Comparison of ENCODE assay signal across 12 cellular contexts in genomic region chr11:118084247-118084646, GRCh38. TPM values are rescaled to one million over a fixed set of nuclear protein-coding genes. Genes with fewer than 3 reads are reported as not detected.
DNase-seq lines count a peak whose midpoint lies in the region; FAIRE-seq and TF ChIP-seq lines count a peak whose summit lies in the region.
"Had no signal": no experiment of that assay in that cellular context is flagged by ENCODE, and none has a peak within 500 bp of the region (broad histone marks: within the 10 kb centered on the region; RNA-seq: fewer than 3 reads in every experiment).

No MANE protein-coding gene starts in this region.

- H4K20me1 ChIP-seq in H1 (replicated peaks in 1 of 2; ENCODE audit: control insufficient read depth in 1 of 2, insufficient read depth in 2 of 2, low read length in 2 of 2): no peaks in the 10 kb centered on the region

- H3K4ac ChIP-seq in H1 (replicated peaks; ENCODE audit: insufficient read length, low read depth, low read length): no peak overlapping the region

- peak; percentile 48 for DNase-seq in Ammon's horn (ENCODE audit: low spot score)
- DNase-seq in NB4 (ENCODE audit: low read depth): peak; percentile 95
- no peak for DNase-seq in H1 (ENCODE audit: low read depth in 1 of 2, low spot score in 2 of 2)
- DNase-seq in midbrain (lab: John Stamatoyannopoulos, UW): peak; percentile 16
- DNase-seq in activated CD4-positive, CD25-positive, alpha-beta regulatory T cell treated with anti-CD3 and anti-CD28 coated beads, Interleukin-2, amount 50 U/mL, for 72 hours: no peak
- DNase-seq in NK-92 treated with Interleukin-12 subunit alpha and Interleukin-12 subunit beta, amount 100 ng/mL, for 24 hours (lab: John Stamatoyannopoulos, UW): no peak
- no peak for DNase-seq in activated CD4-positive, alpha-beta T cell treated with anti-CD3 and anti-CD28 coated beads, Interleukin-2, amount 50 U/mL, for 1 hour
- DNase-seq in AG08395 (ENCODE audit: low spot score): no peak
- DNase-seq: glutamatergic neuron; naive thymus-derived CD8-positive, alpha-beta T cell had no signal

- H3K18ac ChIP-seq in H1 (ENCODE audit: extremely low read depth, low read length): no peak overlapping the region

- H3K14ac ChIP-seq in H1 (ENCODE audit: insufficient read length): no peak overlapping the region

- TF ChIP-seq CTCF in NB4 (IDR thresholded peaks at IDR 0.05; ENCODE audit: low read depth, low read length): no peak
- TF ChIP-seq CTCF in H1 (IDR thresholded peaks at IDR 0.05; ENCODE audit: control extremely low read depth in 1 of 3, insufficient read depth in 1 of 3, low read depth in 1 of 3, low read length in 3 of 3): no peak

- H3K9me3 ChIP-seq in H1 (ENCODE audit: insufficient read depth in 2 of 2, low read depth in 1 of 2, low read length in 1 of 2): peaks cover 8 to 21% of the 10 kb centered on the region in 2 experiments; a peak in 3 of 4 replicates

- H3K4me3 ChIP-seq in NB4 (ENCODE audit: low read depth, low read length): peak overlapping the region; percentile 32
- H3K4me3 ChIP-seq in H1 (ENCODE audit: extremely low read depth in 1 of 4, insufficient read depth in 2 of 4, low read depth in 3 of 4, low read length in 4 of 4): no peak overlapping the region

- H2BK20ac ChIP-seq in H1 (ENCODE audit: low read length): no peak overlapping the region

- H2BK5ac ChIP-seq in H1 (ENCODE audit: low read depth, low read length): 0 out of 2 replicates have a peak overlapping the region, but pooled peaks have one; percentile 8

- no peak overlapping the region for H4K8ac ChIP-seq in H1 (ENCODE audit: extremely low read depth, insufficient read depth, low read length)

- H2AK5ac ChIP-seq in H1 (ENCODE audit: low read depth, low read length): no peak overlapping the region

- H3K9ac ChIP-seq in H1 (replicated peaks in 1 of 4; ENCODE audit: extremely low read depth in 1 of 4, low read depth in 3 of 4, low read length in 3 of 4): no peak overlapping the region

- POLR2A ChIA-PET in H1 (lab: Charles Lee; ENCODE audit: partially characterized antibody): no interaction called here

- H2AFZ ChIP-seq in H1 (ENCODE audit: low read length): no peak overlapping the region

- H3K23ac ChIP-seq in H1 (ENCODE audit: insufficient read length): no peak overlapping the region

- H2BK15ac ChIP-seq in H1 (ENCODE audit: low read length): no peak overlapping the region

- H3K27me3 ChIP-seq in H1 (replicated peaks in 1 of 4; ENCODE audit: control insufficient read depth in 3 of 4, extremely low read depth in 1 of 4, insufficient read depth in 3 of 4, low read length in 3 of 4): no peaks in the 10 kb centered on the region

- H3K27ac ChIP-seq in H1 (ENCODE audit: low read depth, low read length): no peak overlapping the region

- no peak overlapping the region for H4K5ac ChIP-seq in H1 (ENCODE audit: insufficient read length, low read depth, low read length)

- no peaks in the 10 kb centered on the region for H3K23me2 ChIP-seq in H1 (ENCODE audit: low read depth, low read length)

- FAIRE-seq in H1 (lab: Jason Lieb, UNC): no peak

- no peaks in the 10 kb centered on the region for H3K79me2 ChIP-seq in H1 (ENCODE audit: control insufficient read depth in 1 of 2, insufficient read depth in 2 of 2, low read length in 2 of 2)

- H2BK120ac ChIP-seq in H1 (replicated peaks; ENCODE audit: low read depth, low read length): no peak overlapping the region

- H3K79me1 ChIP-seq in H1 (ENCODE audit: low read depth, low read length): no peaks in the 10 kb centered on the region

- H3K36me3 ChIP-seq in H1 (ENCODE audit: control insufficient read depth in 2 of 4, insufficient read depth in 4 of 4, low read length in 3 of 4): no peaks in the 10 kb centered on the region

- H4K91ac ChIP-seq in H1 (replicated peaks; ENCODE audit: insufficient read length, low read length): no peak overlapping the region

- no peak for TF ChIP-seq POLR2A in NB4 (IDR thresholded peaks at IDR 0.05; ENCODE audit: extremely low read depth, insufficient read length)
- TF ChIP-seq POLR2A in H1 (IDR thresholded peaks at IDR 0.05; ENCODE audit: control extremely low read depth in 1 of 2, low read depth in 2 of 2, low read length in 2 of 2): no peak

- no peak for TF ChIP-seq EP300 in H1 (IDR thresholded peaks at IDR 0.05; ENCODE audit: borderline replicate concordance in 1 of 2, low read depth in 2 of 2, low read length in 2 of 2)

- no peak overlapping the region for H3K56ac ChIP-seq in H1 (replicated peaks; ENCODE audit: insufficient read length, low read depth, low read length)

- 87% methylated on average over 4 of the region's 4 CpGs; no CpG with 5 or more reads in 1 of the 2 experiments for WGBS in H1 (ENCODE audit: extremely low coverage in 1 of 2, insufficient coverage in 1 of 2, insufficient read length in 1 of 2, insufficient replicate concordance in 2 of 2, low coverage in 1 of 2, low lambda C conversion rate in 2 of 2, missing lambda C conversion rate in 1 of 2), 2 experiments

- H2BK12ac ChIP-seq in H1 (ENCODE audit: low read depth, low read length): no peak overlapping the region

- no peak for TF ChIP-seq RAD21 in H1 (IDR thresholded peaks at IDR 0.05 in 1 of 2, conservative IDR thresholded peaks at IDR 0.05 in 1 of 2; ENCODE audit: low read depth in 2 of 2, low read length in 2 of 2)

- no peak overlapping the region for H3K4me2 ChIP-seq in H1 (ENCODE audit: insufficient read depth in 1 of 2, low read depth in 2 of 2, low read length in 2 of 2)

- CTCF ChIA-PET in H1 (lab: Charles Lee; ENCODE audit: partially characterized antibody): interaction anchor here (0.8 to 1.9 kb wide), 3 partner anchors 9 to 61 kb away, joined by 3 to 5 read pairs (median 4); no protein-coding TSS in a partner anchor

- peaks cover 2 to 5% (median 4%) of the 10 kb centered on the region in 4 experiments; a peak in 4 of 7 replicates for H3K4me1 ChIP-seq in H1 (replicated peaks in 1 of 4; ENCODE audit: control insufficient read depth in 3 of 4, insufficient read depth in 4 of 4, low read length in 3 of 4)

TF ChIP-seq in H1, 55 proteins besides CTCF, POLR2A, EP300 and RAD21:
- TF ChIP-seq YY1 (IDR thresholded peaks at IDR 0.05; ENCODE audit: low read depth, low read length): no peak
- no peak for TF ChIP-seq BRCA1 (IDR thresholded peaks at IDR 0.05; ENCODE audit: low read depth, low read length)
- no peak for TF ChIP-seq HDAC2 (IDR thresholded peaks at IDR 0.05; ENCODE audit: borderline replicate concordance in 1 of 2, low read depth in 2 of 2, low read length in 2 of 2)
- no peak for TF ChIP-seq ATF3 (IDR thresholded peaks at IDR 0.05; ENCODE audit: insufficient read depth, low read depth, low read length)
- TF ChIP-seq ZNF274 (IDR thresholded peaks at IDR 0.05; ENCODE audit: borderline replicate concordance, extremely low read depth, low read length): no peak
- TF ChIP-seq JUND (IDR thresholded peaks at IDR 0.05; ENCODE audit: low read length): no peak
- no peak for TF ChIP-seq SIN3A (conservative IDR thresholded peaks at IDR 0.05 in 1 of 2, IDR thresholded peaks at IDR 0.05 in 1 of 2; ENCODE audit: low read depth in 1 of 2, low read length in 2 of 2)
- TF ChIP-seq CHD2 (IDR thresholded peaks at IDR 0.05; ENCODE audit: low read length): no peak
- TF ChIP-seq SAP30 (IDR thresholded peaks at IDR 0.05; ENCODE audit: insufficient read depth, insufficient replicate concordance, low read length): no peak
- TF ChIP-seq SP1 (IDR thresholded peaks at IDR 0.05; ENCODE audit: low read depth, low read length): no peak
- TF ChIP-seq JUN (IDR thresholded peaks at IDR 0.05; ENCODE audit: low read depth, low read length): no peak
- TF ChIP-seq SRF (IDR thresholded peaks at IDR 0.05; ENCODE audit: low read depth, low read length): no peak
- TF ChIP-seq SP2 (IDR thresholded peaks at IDR 0.05; ENCODE audit: low read length): no peak
- no peak for TF ChIP-seq RBBP5 (IDR thresholded peaks at IDR 0.05; ENCODE audit: borderline replicate concordance, low read depth, low read length)
- no peak for TF ChIP-seq SIX5 (IDR thresholded peaks at IDR 0.05; ENCODE audit: low read depth, low read length)
- no peak for TF ChIP-seq EZH2 (IDR thresholded peaks at IDR 0.05; ENCODE audit: low read depth, low read length, severe bottlenecking)
- TF ChIP-seq CEBPB (IDR thresholded peaks at IDR 0.05; ENCODE audit: low read depth, low read length): no peak
- TF ChIP-seq FOSL1 (IDR thresholded peaks at IDR 0.05; ENCODE audit: insufficient read depth, low read depth, low read length): no peak
- no peak for TF ChIP-seq CBX5 (IDR thresholded peaks at IDR 0.05; ENCODE audit: low read depth, low read length)

RNA-seq across cellular contexts. Expression of gene SMIM35, which starts 2.5 kb away (rescaled TPM):
- not detected in 2 replicates for total RNA-seq in H1 (2021; fragmentation: NEBNext Ultra II Directional; extraction: Animal tissue kit (Norgen Biotek cat#: 25700))
- not detected in 2 replicates for polyA plus RNA-seq in H1 (2011; rRNA removed)
- not detected for polyA plus RNA-seq in H1 (2011; cell fraction: cytosol; rRNA removed)
- polyA plus RNA-seq in H1 (2011; cell fraction: nucleus; rRNA removed): not detected
- not detected in 4 replicates for polyA plus RNA-seq in H1 (2012, experiment 1 of 2)
- polyA plus RNA-seq in H1 (2012, experiment 2 of 2): not detected
- polyA plus RNA-seq in H1 (2013, experiment 1 of 2): not detected
- polyA plus RNA-seq in H1 (2013, experiment 2 of 2): not detected
- polyA minus RNA-seq in H1 (2011; rRNA and poly(A)+ RNA removed): not detected in 2 replicates
- polyA minus RNA-seq in H1 (2011; cell fraction: cytosol; rRNA and poly(A)+ RNA removed): not detected
- not detected for polyA minus RNA-seq in H1 (2011; cell fraction: nucleus; rRNA and poly(A)+ RNA removed)
- total RNA-seq: NCI-H460 had no signal

RNA-seq across cellular contexts. Expression of gene TMPRSS4, which starts 7.4 kb away (rescaled TPM):
- total RNA-seq in H1 (2021; fragmentation: NEBNext Ultra II Directional; extraction: Animal tissue kit (Norgen Biotek cat#: 25700)): 0.58 and 0.69 TPM in 2 replicates
- polyA plus RNA-seq in H1 (2011; rRNA removed): 0.11 and 0.13 TPM in 2 replicates
- polyA plus RNA-seq in H1 (2011; cell fraction: cytosol; rRNA removed): 0.44 TPM
- polyA plus RNA-seq in H1 (2011; cell fraction: nucleus; rRNA removed): 0.27 TPM
- 0.42 to 0.68 TPM (median 0.60 TPM) in 3 of 4 replicates, not detected in the other for polyA plus RNA-seq in H1 (2012, experiment 1 of 2)
- polyA plus RNA-seq in H1 (2012, experiment 2 of 2): not detected
- 0.28 TPM for polyA plus RNA-seq in H1 (2013, experiment 1 of 2)
- 0.13 TPM for polyA plus RNA-seq in H1 (2013, experiment 2 of 2)
- polyA minus RNA-seq in H1 (2011; rRNA and poly(A)+ RNA removed): 0.32 and 0.88 TPM in 2 replicates
- not detected for polyA minus RNA-seq in H1 (2011; cell fraction: cytosol; rRNA and poly(A)+ RNA removed)
- polyA minus RNA-seq in H1 (2011; cell fraction: nucleus; rRNA and poly(A)+ RNA removed): 1.9 TPM
- total RNA-seq: naive thymus-derived CD8-positive, alpha-beta T cell; NCI-H460; T-helper 2 cell treated with Interferon-gamma antibody and Interleukin-4, amounts not matched to agents 100 ng/mL and 5 ng/mL, for 36 hours had no signal
- polyA plus RNA-seq: naive thymus-derived CD8-positive, alpha-beta T cell had no signal

Comparison
In these comparisons a context has a peak if more than half of its experiments do, and no peak if none do; other contexts are left out.
1. DNase-seq: peak in Ammon's horn (single experiment), NB4 (single experiment) and midbrain (single experiment); none in H1 (0 of 2), activated CD4-positive, CD25-positive, alpha-beta regulatory T cell treated with anti-CD3 and anti-CD28 coated beads, Interleukin-2, amount 50 U/mL, for 72 hours (single experiment), NK-92 treated with Interleukin-12 subunit alpha and Interleukin-12 subunit beta, amount 100 ng/mL, for 24 hours (single experiment), activated CD4-positive, alpha-beta T cell treated with anti-CD3 and anti-CD28 coated beads, Interleukin-2, amount 50 U/mL, for 1 hour (single experiment) and AG08395 (single experiment).